In the genomic region with DNA sequence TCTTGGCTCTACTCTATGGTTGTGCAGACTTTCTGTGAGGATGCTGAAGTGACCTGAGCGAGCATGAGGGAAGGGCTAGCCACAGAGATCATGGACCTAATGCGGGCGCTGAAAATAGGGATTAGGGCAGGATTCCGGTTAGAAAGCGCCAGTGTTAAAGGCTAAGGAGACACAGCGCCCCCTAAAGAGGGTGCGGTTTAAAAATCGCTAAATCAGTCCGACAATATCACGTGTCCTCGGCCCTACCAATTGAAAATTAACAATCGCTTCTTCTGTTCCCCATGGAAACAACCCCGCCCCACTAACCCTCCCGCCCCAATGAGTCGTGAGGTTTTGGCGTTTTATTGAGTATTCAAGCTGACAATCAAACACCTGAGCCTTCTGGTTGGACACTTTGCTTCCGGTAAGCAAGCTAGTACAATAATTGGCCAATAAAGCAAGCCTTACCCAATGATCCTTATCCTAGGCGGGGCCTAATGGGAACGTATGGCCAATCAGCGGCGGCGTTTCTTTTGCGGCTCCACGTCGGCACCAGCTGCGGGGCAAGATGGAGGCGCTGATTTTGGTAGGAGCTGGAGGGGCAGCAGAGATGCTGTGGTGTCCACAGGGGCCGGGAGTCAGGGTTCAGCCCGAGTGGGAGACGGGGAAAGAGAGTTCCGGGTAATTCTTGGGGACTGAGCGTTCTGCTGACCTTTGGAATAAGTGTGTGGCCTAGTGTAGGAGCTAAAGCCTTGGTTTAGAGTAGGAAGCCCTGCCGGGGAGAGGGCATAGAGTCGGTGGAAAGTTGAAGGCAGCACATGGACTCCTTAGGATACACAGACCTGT, we compare ENCODE assay signal across 8 cellular contexts. TPM values are rescaled to one million over a fixed set of nuclear protein-coding genes. Genes with fewer than 3 reads are reported as not detected.
A peak's percentile ranks its signal among the peaks of the same experiment; 100 is the strongest.
DNase-seq lines count a peak whose midpoint lies in the region; ATAC-seq, FAIRE-seq and TF ChIP-seq lines count a peak whose summit lies in the region.

Gene COPZ1, plus strand, starts transcription at position 515 of the 825 bp plus-strand sequence. Its CDS starts 33 bp downstream, at position 548.

- peaks cover 10% of the 10 kb centered on the region for H4K20me1 ChIP-seq in smooth muscle cell (ENCODE audit: low read depth)

- TF ChIP-seq CTCF in AG09309 (IDR thresholded peaks at IDR 0.05; ENCODE audit: control insufficient read depth, insufficient read depth, low read depth, low read length, missing control alignments) (peak; percentile 78), WI38 (IDR thresholded peaks at IDR 0.05; ENCODE audit: low read depth, low read length) (peak; percentile 65), bronchial epithelial cell (IDR thresholded peaks at IDR 0.05; ENCODE audit: insufficient read depth, low read length, severe bottlenecking) (peak; percentile 83), smooth muscle cell (IDR thresholded peaks at IDR 0.05; ENCODE audit: borderline replicate concordance, insufficient read depth, poor library complexity, severe bottlenecking) (peak; percentile 65)

- peak within 1 kb of the TSS; percentile 88 for H3K27ac ChIP-seq in smooth muscle cell (ENCODE audit: low read depth)

- peak within 1 kb of the TSS; percentile 97 for H3K4me2 ChIP-seq in smooth muscle cell

- no peaks in the 10 kb centered on the region for H3K9me3 ChIP-seq in smooth muscle cell (replicated peaks; ENCODE audit: low read depth)

- DNase-seq in AG09309 (ENCODE audit: low read depth) (peak; percentile 100), NCI-H2227 treated with DMSO at 0.1 percent for 48 hours (lab: John Stamatoyannopoulos, UW) (peak; percentile 95), bronchial epithelial cell (ENCODE audit: low read depth) (peak; percentile 99), iPS-NIHi7 (ENCODE audit: extremely low spot score) (peak; percentile 97), smooth muscle cell (lab: John Stamatoyannopoulos, UW; ENCODE audit: unreplicated experiment) (peak; percentile 90)

- H3K36me3 ChIP-seq in bronchial epithelial cell (ENCODE audit: control insufficient read depth, insufficient read depth, low read length) (no peaks in the 10 kb centered on the region), smooth muscle cell (ENCODE audit: low read depth) (no peaks in the 10 kb centered on the region)

- H3K79me2 ChIP-seq in smooth muscle cell (ENCODE audit: low read depth): peaks cover 47% of the 10 kb centered on the region

- H2AFZ ChIP-seq in smooth muscle cell (ENCODE audit: low read depth): peak within 1 kb of the TSS; percentile 83

- no peaks in the 10 kb centered on the region for H3F3A ChIP-seq in smooth muscle cell (ENCODE audit: low read depth)

- 1% methylated on average over 34 of the region's 34 CpGs for WGBS in smooth muscle cell (ENCODE audit: low lambda C conversion rate)

- no peak for FAIRE-seq in bronchial epithelial cell (lab: Jason Lieb, UNC)

- peak within 1 kb of the TSS; percentile 98 for H3K9ac ChIP-seq in smooth muscle cell (ENCODE audit: low read depth)

- no peaks in the 10 kb centered on the region for H3K27me3 ChIP-seq in bronchial epithelial cell (ENCODE audit: control insufficient read depth, insufficient read depth, low read length)
- H3K27me3 ChIP-seq in smooth muscle cell (ENCODE audit: low read depth): no peaks in the 10 kb centered on the region

- ATAC-seq in GM18909 (IDR thresholded peaks at IDR 0.05; ENCODE audit: poor library complexity, unreplicated experiment) (peak; percentile 99), HG03175 (IDR thresholded peaks at IDR 0.05; ENCODE audit: unreplicated experiment) (peak; percentile 98)

- H3K4me3 ChIP-seq in AG09309 (ENCODE audit: control insufficient read depth, low read depth, low read length): peak within 1 kb of the TSS; percentile 82
- H3K4me3 ChIP-seq in WI38 (ENCODE audit: low read depth, low read length): peak within 1 kb of the TSS; percentile 99
- peak within 1 kb of the TSS; percentile 71 for H3K4me3 ChIP-seq in bronchial epithelial cell (ENCODE audit: low read depth, low read length)
- H3K4me3 ChIP-seq in smooth muscle cell: peak within 1 kb of the TSS; percentile 80

- H3K4me1 ChIP-seq in smooth muscle cell (ENCODE audit: low read depth): peaks cover 14% of the 10 kb centered on the region

RNA-seq across cellular contexts. Expression of gene COPZ1, which starts in this region (rescaled TPM):
- total RNA-seq in bronchial epithelial cell (89.5 and 118 TPM in 2 replicates), smooth muscle cell (147 and 163 TPM in 2 replicates)
- 214 and 219 TPM in 2 replicates for polyA plus RNA-seq in smooth muscle cell

Comparison
In these comparisons a context has a peak if more than half of its experiments do, and no peak if none do; other contexts are left out.
1. Peak in every context shown above with its lines: DNase-seq, ATAC-seq, H3K4me3 ChIP-seq and H3K27ac ChIP-seq.